ENCODE assay signal across 8 cellular contexts in genomic region chr6:75601608-75602163, GRCh38. TPM values are rescaled to one million over a fixed set of nuclear protein-coding genes. Genes with fewer than 3 reads are reported as not detected.
DNase-seq lines count a peak whose midpoint lies in the region; ATAC-seq, FAIRE-seq and TF ChIP-seq lines count a peak whose summit lies in the region.

A gene with protein sequence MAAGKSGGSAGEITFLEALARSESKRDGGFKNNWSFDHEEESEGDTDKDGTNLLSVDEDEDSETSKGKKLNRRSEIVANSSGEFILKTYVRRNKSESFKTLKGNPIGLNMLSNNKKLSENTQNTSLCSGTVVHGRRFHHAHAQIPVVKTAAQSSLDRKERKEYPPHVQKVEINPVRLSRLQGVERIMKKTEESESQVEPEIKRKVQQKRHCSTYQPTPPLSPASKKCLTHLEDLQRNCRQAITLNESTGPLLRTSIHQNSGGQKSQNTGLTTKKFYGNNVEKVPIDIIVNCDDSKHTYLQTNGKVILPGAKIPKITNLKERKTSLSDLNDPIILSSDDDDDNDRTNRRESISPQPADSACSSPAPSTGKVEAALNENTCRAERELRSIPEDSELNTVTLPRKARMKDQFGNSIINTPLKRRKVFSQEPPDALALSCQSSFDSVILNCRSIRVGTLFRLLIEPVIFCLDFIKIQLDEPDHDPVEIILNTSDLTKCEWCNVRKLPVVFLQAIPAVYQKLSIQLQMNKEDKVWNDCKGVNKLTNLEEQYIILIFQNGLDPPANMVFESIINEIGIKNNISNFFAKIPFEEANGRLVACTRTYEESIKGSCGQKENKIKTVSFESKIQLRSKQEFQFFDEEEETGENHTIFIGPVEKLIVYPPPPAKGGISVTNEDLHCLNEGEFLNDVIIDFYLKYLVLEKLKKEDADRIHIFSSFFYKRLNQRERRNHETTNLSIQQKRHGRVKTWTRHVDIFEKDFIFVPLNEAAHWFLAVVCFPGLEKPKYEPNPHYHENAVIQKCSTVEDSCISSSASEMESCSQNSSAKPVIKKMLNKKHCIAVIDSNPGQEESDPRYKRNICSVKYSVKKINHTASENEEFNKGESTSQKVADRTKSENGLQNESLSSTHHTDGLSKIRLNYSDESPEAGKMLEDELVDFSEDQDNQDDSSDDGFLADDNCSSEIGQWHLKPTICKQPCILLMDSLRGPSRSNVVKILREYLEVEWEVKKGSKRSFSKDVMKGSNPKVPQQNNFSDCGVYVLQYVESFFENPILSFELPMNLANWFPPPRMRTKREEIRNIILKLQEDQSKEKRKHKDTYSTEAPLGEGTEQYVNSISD (plus strand): TSS chr6:75601880. CDS start chr6:75602525, 645 bp downstream.

- H3K14ac ChIP-seq in trophoblast cell (ENCODE audit: low read length): peak within 1 kb of the TSS; percentile 95

- H3K9ac ChIP-seq in Loucy (ENCODE audit: low read depth, low read length, poor library complexity, severe bottlenecking) (peak within 1 kb of the TSS; percentile 94), trophoblast cell (ENCODE audit: low read length) (peak within 1 kb of the TSS; percentile 93)

- peak within 1 kb of the TSS; percentile 58 for H2BK12ac ChIP-seq in trophoblast cell (ENCODE audit: low read length)

- peak; percentile 91 for TF ChIP-seq POLR2A in H54 (IDR thresholded peaks at IDR 0.05; ENCODE audit: low read depth, low read length)

- peak within 1 kb of the TSS; percentile 99 for H3K4ac ChIP-seq in trophoblast cell (ENCODE audit: low read depth, low read length)

- H3F3A ChIP-seq in Loucy (ENCODE audit: low read depth): no peaks in the 10 kb centered on the region

- H3K4me2 ChIP-seq in Loucy (ENCODE audit: low read depth, low read length, poor library complexity, severe bottlenecking): peak within 1 kb of the TSS; percentile 90
- peak within 1 kb of the TSS; percentile 70 for H3K4me2 ChIP-seq in trophoblast cell (ENCODE audit: low read length)

- no peaks in the 10 kb centered on the region for H3K27me3 ChIP-seq in Loucy (ENCODE audit: insufficient read depth, low read length, poor library complexity, severe bottlenecking)
- H3K27me3 ChIP-seq in trophoblast cell (ENCODE audit: insufficient read depth, low read length): no peaks in the 10 kb centered on the region
- no peaks in the 10 kb centered on the region for H3K27me3 ChIP-seq in tibial artery

- H3K79me2 ChIP-seq in Loucy (ENCODE audit: insufficient read depth, low read length): peaks cover 60% of the 10 kb centered on the region
- peaks cover 20% of the 10 kb centered on the region for H3K79me2 ChIP-seq in trophoblast cell (ENCODE audit: control insufficient read depth, insufficient read depth, low read length, poor library complexity)

- peak within 1 kb of the TSS; percentile 97 for H4K12ac ChIP-seq in trophoblast cell (ENCODE audit: low read depth, low read length)

- H3K23ac ChIP-seq in trophoblast cell (ENCODE audit: low read length): no peak within 1 kb of the TSS

- DNase-seq in GM04504 (ENCODE audit: low read depth): peak; percentile 60
- peak; percentile 68 for DNase-seq in H54 (ENCODE audit: insufficient read length, low spot score)
- peak; percentile 74 for DNase-seq in SW480 (ENCODE audit: low spot score)
- peak; percentile 42 for DNase-seq in activated naive CD8-positive, alpha-beta T cell treated with anti-CD3 and anti-CD28 coated beads, Interleukin-2, amount 50 U/mL, for 16 hours (ENCODE audit: low read depth, low spot score)
- DNase-seq in Right ventricle myocardium superior: peak; percentile 90
- peak; percentile 80 to 84 for DNase-seq in trophoblast cell
- DNase-seq in tibial artery: peak; percentile 75 to 90

- peaks cover 37% of the 10 kb centered on the region for H4K20me1 ChIP-seq in Loucy (ENCODE audit: insufficient read depth, low read length, poor library complexity, severe bottlenecking)

- no CpG with 5 or more reads among the region's 67 CpGs for WGBS in trophoblast cell (ENCODE audit: extremely low coverage, insufficient coverage, insufficient read length)

- peaks cover 14% of the 10 kb centered on the region for H3K79me1 ChIP-seq in trophoblast cell (ENCODE audit: low read length)

- TF ChIP-seq CTCF in Loucy (conservative IDR thresholded peaks at IDR 0.05; ENCODE audit: low read length) (no peak), tibial artery (IDR thresholded peaks at IDR 0.05) (no peak)

- H2AFZ ChIP-seq in Loucy (ENCODE audit: low read length) (peak within 1 kb of the TSS; percentile 97), trophoblast cell (ENCODE audit: insufficient read depth, low read length, poor library complexity) (peak within 1 kb of the TSS; percentile 95)

- FAIRE-seq in H54 (lab: Jason Lieb, UNC): no peak

- no peaks in the 10 kb centered on the region for H3K9me3 ChIP-seq in Loucy (ENCODE audit: insufficient read depth, low read depth, low read length)
- H3K9me3 ChIP-seq in trophoblast cell (ENCODE audit: insufficient read depth, low read depth, low read length): no peaks in the 10 kb centered on the region
- H3K9me3 ChIP-seq in tibial artery: no peaks in the 10 kb centered on the region

- H2BK5ac ChIP-seq in trophoblast cell (ENCODE audit: low read depth, low read length, poor library complexity): peak within 1 kb of the TSS; percentile 98

- intact Hi-C loops in Right ventricle myocardium superior (cut with DNase I) (no loop called here), tibial artery (cut with DNase I; ENCODE audit: low total_unique reads) (loop anchor here (10.0 kb wide), 1 partner anchor 107 kb away; the partner anchor contains the start of gene FILIP1)

- peaks cover 32% of the 10 kb centered on the region for H3K4me1 ChIP-seq in Loucy (ENCODE audit: insufficient read depth, low read length, poor library complexity, severe bottlenecking)
- peaks cover 3% of the 10 kb centered on the region in 2 experiments for H3K4me1 ChIP-seq in trophoblast cell (ENCODE audit: control insufficient read depth in 1 of 2, insufficient read depth in 2 of 2, low read length in 2 of 2)
- H3K4me1 ChIP-seq in tibial artery: peaks cover 0 to 73% (median 22%) of the 10 kb centered on the region in 4 donors

- H2BK120ac ChIP-seq in trophoblast cell (ENCODE audit: insufficient read depth, low read length, poor library complexity): peak within 1 kb of the TSS; percentile 97

- H3K18ac ChIP-seq in trophoblast cell (ENCODE audit: low read length): peak within 1 kb of the TSS; percentile 97

- H3K9me2 ChIP-seq in Loucy (replicated peaks; ENCODE audit: low read depth, low read length): no peaks in the 10 kb centered on the region

- H3K4me3 ChIP-seq in Loucy (ENCODE audit: low read length, poor library complexity, severe bottlenecking) (peak within 1 kb of the TSS; percentile 85), trophoblast cell (ENCODE audit: low read depth, low read length) (peak within 1 kb of the TSS; percentile 87), tibial artery (peak within 1 kb of the TSS; percentile 86 to 89)

- H4K91ac ChIP-seq in trophoblast cell (ENCODE audit: low read depth, low read length): peak within 1 kb of the TSS; percentile 98

- peak; percentile 94 for ATAC-seq in Right ventricle myocardium superior (ENCODE audit: poor library complexity)

- H2AK5ac ChIP-seq in trophoblast cell (ENCODE audit: low read length): peak within 1 kb of the TSS; percentile 76

- H3K36me3 ChIP-seq in Loucy (ENCODE audit: insufficient read depth, low read length) (no peaks in the 10 kb centered on the region), trophoblast cell (ENCODE audit: control insufficient read depth in 1 of 2, insufficient read depth in 2 of 2, low read length in 2 of 2) (peaks cover 0 to 2% of the 10 kb centered on the region in 2 experiments), tibial artery (no peaks in the 10 kb centered on the region)

- H3K27ac ChIP-seq in trophoblast cell (ENCODE audit: low read depth, low read length): peak within 1 kb of the TSS; percentile 99
- peak within 1 kb of the TSS; percentile 97 to 99 for H3K27ac ChIP-seq in tibial artery

- peak within 1 kb of the TSS; percentile 98 for H4K8ac ChIP-seq in trophoblast cell (ENCODE audit: low read depth, low read length)

RNA-seq across cellular contexts. Expression of the gene that starts here (rescaled TPM):
- total RNA-seq in Right ventricle myocardium superior: 46.8 TPM
- 50.3 and 51.1 TPM in 2 replicates for polyA plus RNA-seq in trophoblast cell (2013)

Comparison
In these comparisons a context has a peak if more than half of its experiments do, and no peak if none do; other contexts are left out.
1. Peak in every context shown above with its lines: DNase-seq, ATAC-seq, H3K4me3 ChIP-seq and H3K27ac ChIP-seq.